Comparison of ENCODE assay signal across 10 cellular contexts in the genomic region with DNA sequence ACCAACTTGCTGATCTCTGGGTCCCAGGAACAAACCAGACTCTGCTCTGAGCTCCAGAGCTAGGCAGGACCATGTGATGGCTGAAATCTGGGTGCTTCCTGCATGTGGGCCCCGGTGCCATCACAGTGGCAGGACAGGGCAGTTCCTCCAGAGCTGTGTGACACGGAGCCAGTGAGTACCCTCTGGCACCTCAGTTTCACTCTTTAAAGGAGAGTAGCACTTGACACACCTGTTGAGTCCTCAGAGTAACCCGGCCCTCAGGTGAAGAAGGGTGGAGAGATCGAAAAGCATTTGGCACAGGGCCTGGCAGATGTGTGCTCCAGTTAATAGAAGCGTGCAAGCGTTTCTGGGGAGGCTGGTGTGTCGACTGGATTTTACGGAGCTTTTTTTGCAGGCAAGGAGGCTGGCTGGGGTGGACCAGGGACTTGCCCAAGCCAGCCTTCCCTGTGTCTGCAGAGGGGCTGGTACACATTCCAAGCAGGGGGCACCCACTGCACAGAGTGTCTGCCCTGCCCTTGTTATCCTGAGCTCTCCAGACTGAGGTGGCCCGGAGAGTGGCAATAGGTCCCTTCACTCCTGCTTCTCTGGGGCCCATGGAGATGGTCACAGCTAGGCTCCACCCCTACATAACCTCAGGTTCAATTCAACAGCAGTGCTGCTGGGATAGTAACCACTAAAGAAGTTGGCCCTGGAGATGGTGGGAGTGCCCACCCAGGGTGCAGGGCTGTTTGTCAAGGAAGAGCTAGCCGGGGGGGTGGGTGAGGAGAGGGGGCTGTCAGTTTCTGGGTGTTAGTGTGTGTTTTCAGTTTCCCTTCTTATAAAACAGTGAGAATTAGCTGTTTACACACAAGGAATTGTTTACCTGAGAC. TPM values are rescaled to one million over a fixed set of nuclear protein-coding genes. Genes with fewer than 3 reads are reported as not detected.
DNase-seq lines count a peak whose midpoint lies in the region; ATAC-seq and TF ChIP-seq lines count a peak whose summit lies in the region.
"Had no signal": no experiment of that assay in that cellular context is flagged by ENCODE, and none has a peak within 500 bp of the region (broad histone marks: within the 10 kb centered on the region; RNA-seq: fewer than 3 reads in every experiment).

No MANE protein-coding gene starts in this region.

- peaks cover 44% of the 10 kb centered on the region for H3K36me3 Mint-ChIP-seq in activated T-cell treated with anti-CD3 and anti-CD28 coated beads, Interleukin-2, amount 50 U/mL, for 4 hours (ENCODE audit: insufficient read depth)
- peaks cover 75% of the 10 kb centered on the region for H3K36me3 Mint-ChIP-seq in stimulated activated naive CD8-positive, alpha-beta T cell treated with anti-CD3 and anti-CD28 coated beads, Interleukin-15, Interleukin-2, amounts not matched to agents 100 ng/mL and 50 ng/mL, for 24 hours (ENCODE audit: low read depth)

- peaks cover 83% of the 10 kb centered on the region for H3K36me3 ChIP-seq in NT2/D1 (ENCODE audit: insufficient read depth, insufficient read length, low read length)
- H3K36me3 ChIP-seq in effector memory CD4-positive, alpha-beta T cell (ENCODE audit: control insufficient read depth, insufficient read depth, low read length) = peaks cover 53% of the 10 kb centered on the region
- peaks cover 78 to 79% of the 10 kb centered on the region in 2 donors for H3K36me3 ChIP-seq in ascending aorta

- intact Hi-C loops in ascending aorta (cut with DNase I) = no loop called here

- H3K4me3 Mint-ChIP-seq in activated T-cell treated with anti-CD3 and anti-CD28 coated beads, Interleukin-2, amount 50 U/mL, for 4 hours = peak overlapping the region; percentile 51
- peak overlapping the region; percentile 66 for H3K4me3 Mint-ChIP-seq in stimulated activated naive CD8-positive, alpha-beta T cell treated with anti-CD3 and anti-CD28 coated beads, Interleukin-15, Interleukin-2, amounts not matched to agents 100 ng/mL and 50 ng/mL, for 24 hours

- TF ChIP-seq CTCF in ascending aorta (IDR thresholded peaks at IDR 0.05) = no peak

- no peak for DNase-seq in activated T-cell treated with anti-CD3 and anti-CD28 coated beads, Interleukin-2, amount 50 U/mL, for 4 hours
- DNase-seq in activated T-cell treated with anti-CD3 and anti-CD28 coated beads, Interleukin-2, amount 50 U/mL, for 1 hour = no peak
- no peak for DNase-seq in NT2/D1 (ENCODE audit: low read depth, low spot score)
- DNase-seq in effector memory CD4-positive, alpha-beta T cell = no peak
- DNase-seq in NCI-H774 (lab: John Stamatoyannopoulos, UW) = no peak
- no peak for DNase-seq in midbrain (lab: John Stamatoyannopoulos, UW)
- DNase-seq in ascending aorta (ENCODE audit: low spot score in 2 of 2) = no peak
- DNase-seq: activated CD4-positive, CD25-positive, alpha-beta regulatory T cell treated with anti-CD3 and anti-CD28 coated beads, Interleukin-2, amount 50 U/mL, for 72 hours; stimulated activated CD4-positive, alpha-beta T cell treated with anti-CD3 and anti-CD28 coated beads, Interleukin-2, amount 100 ng/mL, for 48 hours had no signal

- H3K4me1 Mint-ChIP-seq in activated T-cell treated with anti-CD3 and anti-CD28 coated beads, Interleukin-2, amount 50 U/mL, for 4 hours (ENCODE audit: low read depth) = peaks cover 83% of the 10 kb centered on the region
- H3K4me1 Mint-ChIP-seq in stimulated activated naive CD8-positive, alpha-beta T cell treated with anti-CD3 and anti-CD28 coated beads, Interleukin-15, Interleukin-2, amounts not matched to agents 100 ng/mL and 50 ng/mL, for 24 hours (ENCODE audit: low read depth) = peaks cover 94% of the 10 kb centered on the region

- no peak for ATAC-seq in activated T-cell treated with anti-CD3 and anti-CD28 coated beads, Interleukin-2, amount 50 U/mL, for 4 hours

- H3K27me3 ChIP-seq in NT2/D1 (ENCODE audit: insufficient read depth, insufficient read length) (no peaks in the 10 kb centered on the region), ascending aorta (no peaks in the 10 kb centered on the region)
- H3K27me3 ChIP-seq in effector memory CD4-positive, alpha-beta T cell (replicated peaks; ENCODE audit: control insufficient read depth, insufficient read depth, low read length, poor library complexity, severe bottlenecking) = no peaks in the 10 kb centered on the region

- peaks cover 16% of the 10 kb centered on the region for H3K4me1 ChIP-seq in NT2/D1 (ENCODE audit: insufficient read depth, insufficient read length)
- peaks cover 60% of the 10 kb centered on the region for H3K4me1 ChIP-seq in effector memory CD4-positive, alpha-beta T cell (ENCODE audit: control insufficient read depth, insufficient read depth, low read length, poor library complexity, severe bottlenecking)
- H3K4me1 ChIP-seq in ascending aorta = peaks cover 0 to 2% of the 10 kb centered on the region in 2 donors

- peak overlapping the region; percentile 61 for H3K9ac ChIP-seq in NT2/D1 (ENCODE audit: insufficient read length, low read depth)

- no peaks in the 10 kb centered on the region for H3K9me3 ChIP-seq in NT2/D1 (ENCODE audit: insufficient read depth, low read length)
- H3K9me3 ChIP-seq in effector memory CD4-positive, alpha-beta T cell (ENCODE audit: control insufficient read depth, low read length) = no peaks in the 10 kb centered on the region
- H3K9me3 ChIP-seq in ascending aorta = no peaks in the 10 kb centered on the region

- no peaks in the 10 kb centered on the region for H3K27me3 Mint-ChIP-seq in activated T-cell treated with anti-CD3 and anti-CD28 coated beads, Interleukin-2, amount 50 U/mL, for 4 hours (ENCODE audit: low read depth)
- H3K27me3 Mint-ChIP-seq in stimulated activated naive CD8-positive, alpha-beta T cell treated with anti-CD3 and anti-CD28 coated beads, Interleukin-15, Interleukin-2, amounts not matched to agents 100 ng/mL and 50 ng/mL, for 24 hours = no peaks in the 10 kb centered on the region

- no peaks in the 10 kb centered on the region for H3K9me3 Mint-ChIP-seq in activated T-cell treated with anti-CD3 and anti-CD28 coated beads, Interleukin-2, amount 50 U/mL, for 4 hours
- no peaks in the 10 kb centered on the region for H3K9me3 Mint-ChIP-seq in stimulated activated naive CD8-positive, alpha-beta T cell treated with anti-CD3 and anti-CD28 coated beads, Interleukin-15, Interleukin-2, amounts not matched to agents 100 ng/mL and 50 ng/mL, for 24 hours

- peak overlapping the region; percentile 94 for H3K27ac Mint-ChIP-seq in stimulated activated naive CD8-positive, alpha-beta T cell treated with anti-CD3 and anti-CD28 coated beads, Interleukin-15, Interleukin-2, amounts not matched to agents 100 ng/mL and 50 ng/mL, for 24 hours

- H3K4me3 ChIP-seq in NT2/D1 (ENCODE audit: insufficient read length, low read depth) (no peak overlapping the region), ascending aorta (no peak overlapping the region)
- no peak overlapping the region for H3K4me3 ChIP-seq in effector memory CD4-positive, alpha-beta T cell (ENCODE audit: insufficient read depth, low read depth, low read length, poor library complexity, severe bottlenecking)

- peak overlapping the region; percentile 31 for H3K27ac ChIP-seq in effector memory CD4-positive, alpha-beta T cell (ENCODE audit: insufficient read depth, low read length, poor library complexity, severe bottlenecking)
- H3K27ac ChIP-seq in ascending aorta = no peak overlapping the region

RNA-seq across cellular contexts. Expression of gene RPS19, which starts 8.3 kb away (rescaled TPM):
- 1,000 to 10,000 TPM; 3,437 to 3,718 (median 3,468) TPM for total RNA-seq in activated T-cell treated with anti-CD3 and anti-CD28 coated beads, Interleukin-2, amount 50 U/mL, for 4 hours
- 956 TPM for total RNA-seq in ascending aorta

RNA-seq across cellular contexts. Expression of gene CD79A, which starts 8.7 kb away (rescaled TPM):
- 1 to 10 TPM; 2.2 to 7.8 (median 2.7) TPM for total RNA-seq in activated T-cell treated with anti-CD3 and anti-CD28 coated beads, Interleukin-2, amount 50 U/mL, for 4 hours
- not detected for total RNA-seq in ascending aorta

RNA-seq across cellular contexts. Expression of gene ARHGEF1, which starts 14.6 kb away (rescaled TPM):
- 100 to 1,000 TPM; 286 to 314 (median 301) TPM for total RNA-seq in activated T-cell treated with anti-CD3 and anti-CD28 coated beads, Interleukin-2, amount 50 U/mL, for 4 hours
- 178 TPM for total RNA-seq in ascending aorta

RNA-seq across cellular contexts. Expression of gene DMRTC2, which starts 23.5 kb away (rescaled TPM):
- total RNA-seq in activated T-cell treated with anti-CD3 and anti-CD28 coated beads, Interleukin-2, amount 50 U/mL, for 4 hours = not detected
- total RNA-seq in ascending aorta = not detected

RNA-seq across cellular contexts. Expression of gene LYPD4, which starts 23.9 kb away (rescaled TPM):
- not detected for total RNA-seq in activated T-cell treated with anti-CD3 and anti-CD28 coated beads, Interleukin-2, amount 50 U/mL, for 4 hours
- not detected for total RNA-seq in ascending aorta
